Comparison of ENCODE assay signal across 20 cellular contexts in the genomic region with DNA sequence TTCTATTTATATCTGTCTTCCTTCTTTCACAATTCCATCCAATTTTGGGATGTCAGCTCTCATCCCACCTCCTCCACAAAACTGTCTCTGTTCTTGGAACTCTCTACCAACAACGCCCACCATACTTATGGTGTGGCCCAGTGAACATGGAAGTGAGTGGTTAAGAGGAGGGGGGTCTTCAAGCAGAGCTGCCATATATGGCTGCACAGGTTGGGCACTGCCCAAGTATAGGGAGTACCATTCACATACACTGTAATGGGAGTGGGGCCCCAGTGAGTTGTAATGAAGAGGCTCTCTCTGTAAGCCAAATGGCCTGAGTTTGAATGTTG. TPM values are rescaled to one million over a fixed set of nuclear protein-coding genes. Genes with fewer than 3 reads are reported as not detected.
DNase-seq lines count a peak whose midpoint lies in the region; ATAC-seq and TF ChIP-seq lines count a peak whose summit lies in the region.
"Had no signal": no experiment of that assay in that cellular context is flagged by ENCODE, and none has a peak within 500 bp of the region (broad histone marks: within the 10 kb centered on the region; RNA-seq: fewer than 3 reads in every experiment).

No MANE protein-coding gene starts in this region.

- H3K23ac ChIP-seq in mesenchymal stem cell (ENCODE audit: low read length in 2 of 2) = no peak overlapping the region

- no peak overlapping the region for H2BK15ac ChIP-seq in mesenchymal stem cell (ENCODE audit: low read depth, poor library complexity, severe bottlenecking)

- H2AFZ ChIP-seq in mesenchymal stem cell (ENCODE audit: low read depth, low read length) = no peak overlapping the region

- H2BK120ac ChIP-seq in mesenchymal stem cell (ENCODE audit: low read depth, low read length) = no peak overlapping the region

- no peak overlapping the region for H2BK5ac ChIP-seq in mesenchymal stem cell (ENCODE audit: low read depth, low read length, poor library complexity, severe bottlenecking)

- H3K9me3 ChIP-seq in mesenchymal stem cell (ENCODE audit: control insufficient read depth, low read length) (no peaks in the 10 kb centered on the region), upper lobe of right lung (no peaks in the 10 kb centered on the region)
- H3K9me3 ChIP-seq: SJSA1, upper lobe of left lung had no signal

- H3K27ac Mint-ChIP-seq in natural killer cell treated with Interleukin-12 subunit alpha and Interleukin-12 subunit beta and Interleukin-15 and Interleukin-18, amount 100 ng/mL, for 72 hours = peak overlapping the region; percentile 93 to 99
- H3K27ac Mint-ChIP-seq in natural killer cell = no peak overlapping the region
- H3K27ac Mint-ChIP-seq in activated T-helper 17 cell treated with anti-CD3 and anti-CD28 coated beads, Interleukin-2, amount 50 U/mL, for 72 hours = peak overlapping the region; percentile 94
- H3K27ac Mint-ChIP-seq: progenitor cell of endocrine pancreas had no signal

- H2BK12ac ChIP-seq in mesenchymal stem cell (ENCODE audit: low read length in 2 of 2) = no peak overlapping the region

- no peak overlapping the region for H3K27ac ChIP-seq in mesenchymal stem cell (ENCODE audit: low read length, poor library complexity, severe bottlenecking)
- H3K27ac ChIP-seq in upper lobe of right lung = no peak overlapping the region
- H3K27ac ChIP-seq: C4-2B, cardiac muscle cell, SJSA1, upper lobe of left lung had no signal

- H3K4me1 Mint-ChIP-seq in natural killer cell treated with Interleukin-12 subunit alpha and Interleukin-12 subunit beta and Interleukin-15 and Interleukin-18, amount 100 ng/mL, for 72 hours (ENCODE audit: low read depth in 2 of 2) = peaks cover 49 to 50% of the 10 kb centered on the region in 2 donors
- H3K4me1 Mint-ChIP-seq in natural killer cell = peaks cover 47 to 53% of the 10 kb centered on the region in 2 donors
- peaks cover 38% of the 10 kb centered on the region for H3K4me1 Mint-ChIP-seq in activated T-helper 17 cell treated with anti-CD3 and anti-CD28 coated beads, Interleukin-2, amount 50 U/mL, for 72 hours

- intact Hi-C loops in natural killer cell (cut with micrococcal nuclease) (no loop called here), upper lobe of right lung (cut with DNase I) (no loop called here)

- peak overlapping the region; percentile 24 for H3K9ac ChIP-seq in mesenchymal stem cell (ENCODE audit: low read length)

- peak overlapping the region; percentile 51 for H3K4me3 Mint-ChIP-seq in natural killer cell treated with Interleukin-12 subunit alpha and Interleukin-12 subunit beta and Interleukin-15 and Interleukin-18, amount 100 ng/mL, for 72 hours
- no peak overlapping the region for H3K4me3 Mint-ChIP-seq in natural killer cell
- H3K4me3 Mint-ChIP-seq in activated T-helper 17 cell treated with anti-CD3 and anti-CD28 coated beads, Interleukin-2, amount 50 U/mL, for 72 hours = peak overlapping the region; percentile 87

- H2AK5ac ChIP-seq in mesenchymal stem cell (ENCODE audit: low read length, severe bottlenecking) = no peak overlapping the region

- H3K4me3 ChIP-seq in mesenchymal stem cell (ENCODE audit: insufficient read depth in 1 of 2, low read depth in 1 of 2, low read length in 2 of 2) (no peak overlapping the region), upper lobe of right lung (no peak overlapping the region)
- H3K4me3 ChIP-seq: cardiac muscle cell, SJSA1, upper lobe of left lung had no signal

- no peak overlapping the region for H3K14ac ChIP-seq in mesenchymal stem cell (ENCODE audit: low read length in 2 of 2)

- H3K79me1 ChIP-seq in mesenchymal stem cell (replicated peaks; ENCODE audit: low read length, poor library complexity, severe bottlenecking) = peaks cover 1% of the 10 kb centered on the region

- H4K91ac ChIP-seq in mesenchymal stem cell (ENCODE audit: low read length) = no peak overlapping the region

- no peak for DNase-seq in natural killer cell treated with Interleukin-12 subunit alpha and Interleukin-12 subunit beta and Interleukin-15 and Interleukin-18, amount 100 ng/mL, for 72 hours (ENCODE audit: low spot score)
- DNase-seq in natural killer cell (no peak), mesenchymal stem cell (no peak), upper lobe of right lung (no peak), EL (no peak), GF-D8 (lab: John Stamatoyannopoulos, UW) (no peak)
- DNase-seq: DMS153; effector CD4-positive, alpha-beta T cell; KBM-7; NCI-H1105; NCI-H2171; NCI-H82; T1000; upper lobe of left lung had no signal

- H3K9me3 Mint-ChIP-seq in natural killer cell treated with Interleukin-12 subunit alpha and Interleukin-12 subunit beta and Interleukin-15 and Interleukin-18, amount 100 ng/mL, for 72 hours = no peaks in the 10 kb centered on the region
- H3K9me3 Mint-ChIP-seq in natural killer cell = no peaks in the 10 kb centered on the region
- peaks cover 3% of the 10 kb centered on the region for H3K9me3 Mint-ChIP-seq in activated T-helper 17 cell treated with anti-CD3 and anti-CD28 coated beads, Interleukin-2, amount 50 U/mL, for 72 hours

- no peak overlapping the region for H3K4ac ChIP-seq in mesenchymal stem cell (ENCODE audit: low read depth in 1 of 2, low read length in 2 of 2)

- no peaks in the 10 kb centered on the region for H3K27me3 Mint-ChIP-seq in natural killer cell treated with Interleukin-12 subunit alpha and Interleukin-12 subunit beta and Interleukin-15 and Interleukin-18, amount 100 ng/mL, for 72 hours
- no peaks in the 10 kb centered on the region for H3K27me3 Mint-ChIP-seq in natural killer cell (ENCODE audit: low read depth in 2 of 2)
- H3K27me3 Mint-ChIP-seq in activated T-helper 17 cell treated with anti-CD3 and anti-CD28 coated beads, Interleukin-2, amount 50 U/mL, for 72 hours = no peaks in the 10 kb centered on the region
- H3K27me3 Mint-ChIP-seq: progenitor cell of endocrine pancreas had no signal

- TF ChIP-seq CTCF in natural killer cell (IDR thresholded peaks at IDR 0.05) = no peak
- no peak for TF ChIP-seq CTCF in upper lobe of right lung (IDR thresholded peaks at IDR 0.05)

- peak in 1 of 2 donors; percentile 3 for ATAC-seq in natural killer cell treated with Interleukin-12 subunit alpha and Interleukin-12 subunit beta and Interleukin-15 and Interleukin-18, amount 100 ng/mL, for 72 hours
- no peak for ATAC-seq in natural killer cell
- ATAC-seq in activated T-helper 17 cell treated with anti-CD3 and anti-CD28 coated beads, Interleukin-2, amount 50 U/mL, for 72 hours (replicated peaks) = peak; percentile 39
- ATAC-seq in upper lobe of right lung = peak; percentile 19
- no peak for ATAC-seq in esophagus mucosa

- peaks cover 2% of the 10 kb centered on the region for H3K4me1 ChIP-seq in mesenchymal stem cell (ENCODE audit: control insufficient read depth, insufficient read depth, low read depth, low read length)
- H3K4me1 ChIP-seq in upper lobe of right lung = peaks cover 21% of the 10 kb centered on the region

- H3K27me3 ChIP-seq in mesenchymal stem cell (ENCODE audit: control insufficient read depth in 1 of 2, insufficient read depth in 1 of 2, low read length in 2 of 2) (no peaks in the 10 kb centered on the region), upper lobe of right lung (no peaks in the 10 kb centered on the region)
- H3K27me3 ChIP-seq: cardiac muscle cell, SJSA1, upper lobe of left lung had no signal

- no peak overlapping the region for H3K4me2 ChIP-seq in mesenchymal stem cell (ENCODE audit: low read length, poor library complexity, severe bottlenecking)

- no peak overlapping the region for H3K18ac ChIP-seq in mesenchymal stem cell (ENCODE audit: low read depth in 1 of 2, low read length in 2 of 2)

- 100% methylated on average over 1 of the region's 1 CpG for WGBS in mesenchymal stem cell

- peaks cover 7% of the 10 kb centered on the region for H3K36me3 Mint-ChIP-seq in natural killer cell treated with Interleukin-12 subunit alpha and Interleukin-12 subunit beta and Interleukin-15 and Interleukin-18, amount 100 ng/mL, for 72 hours
- no peaks in the 10 kb centered on the region for H3K36me3 Mint-ChIP-seq in natural killer cell
- H3K36me3 Mint-ChIP-seq in activated T-helper 17 cell treated with anti-CD3 and anti-CD28 coated beads, Interleukin-2, amount 50 U/mL, for 72 hours (ENCODE audit: low read depth) = peaks cover 41% of the 10 kb centered on the region

- H4K8ac ChIP-seq in mesenchymal stem cell (ENCODE audit: low read length) = no peak overlapping the region

- H3K36me3 ChIP-seq in mesenchymal stem cell (ENCODE audit: control insufficient read depth in 1 of 2, insufficient read depth in 2 of 2, low read depth in 1 of 2, low read length in 2 of 2) (peaks cover 23 to 31% of the 10 kb centered on the region in 2 experiments), upper lobe of right lung (peaks cover 26% of the 10 kb centered on the region)

RNA-seq across cellular contexts. Expression of a gene that starts 7.9 kb away (rescaled TPM):
- total RNA-seq in natural killer cell treated with Interleukin-12 subunit alpha and Interleukin-12 subunit beta and Interleukin-15 and Interleukin-18, amount 100 ng/mL, for 72 hours = 10 to 100 TPM; 19.8 to 24.4 TPM
- 10 to 100 TPM in 1 of 3 donors, 1 to 10 TPM in 2; 7.4 to 20.4 (median 8.7) TPM for total RNA-seq in natural killer cell
- 10 to 100 TPM; 23.9 to 75.4 TPM for total RNA-seq in activated T-helper 17 cell treated with anti-CD3 and anti-CD28 coated beads, Interleukin-2, amount 50 U/mL, for 72 hours
- polyA plus RNA-seq in mesenchymal stem cell (2013, experiment 1 of 2) = 10.6 TPM
- polyA plus RNA-seq in mesenchymal stem cell (2013, experiment 2 of 2) = 11.1 TPM
- 35.7 TPM for total RNA-seq in upper lobe of right lung
- 2.6 TPM for total RNA-seq in esophagus mucosa

RNA-seq across cellular contexts. Expression of a gene that starts 14.6 kb away (rescaled TPM):
- total RNA-seq in natural killer cell treated with Interleukin-12 subunit alpha and Interleukin-12 subunit beta and Interleukin-15 and Interleukin-18, amount 100 ng/mL, for 72 hours = 10 to 100 TPM; 58.3 to 65.6 TPM
- total RNA-seq in natural killer cell (10 to 100 TPM; 59.2 to 73.7 (median 69.2) TPM), upper lobe of right lung (55.8 TPM), esophagus mucosa (32.3 TPM)
- total RNA-seq in activated T-helper 17 cell treated with anti-CD3 and anti-CD28 coated beads, Interleukin-2, amount 50 U/mL, for 72 hours = 10 to 100 TPM; 77.8 to 81.9 TPM
- 53.4 TPM for polyA plus RNA-seq in mesenchymal stem cell (2013, experiment 1 of 2)
- polyA plus RNA-seq in mesenchymal stem cell (2013, experiment 2 of 2) = 54.2 TPM

RNA-seq across cellular contexts. Expression of a gene that starts 15.2 kb away (rescaled TPM):
- 100 to 1,000 TPM; 323 to 381 TPM for total RNA-seq in natural killer cell treated with Interleukin-12 subunit alpha and Interleukin-12 subunit beta and Interleukin-15 and Interleukin-18, amount 100 ng/mL, for 72 hours
- total RNA-seq in natural killer cell (100 to 1,000 TPM; 282 to 288 (median 285) TPM), upper lobe of right lung (148 TPM), esophagus mucosa (154 TPM)
- 100 to 1,000 TPM; 159 to 291 TPM for total RNA-seq in activated T-helper 17 cell treated with anti-CD3 and anti-CD28 coated beads, Interleukin-2, amount 50 U/mL, for 72 hours
- polyA plus RNA-seq in mesenchymal stem cell (2013, experiment 1 of 2) = 103 TPM
- polyA plus RNA-seq in mesenchymal stem cell (2013, experiment 2 of 2) = 101 TPM

RNA-seq across cellular contexts. Expression of a gene that starts 27.9 kb away (rescaled TPM):
- total RNA-seq in natural killer cell treated with Interleukin-12 subunit alpha and Interleukin-12 subunit beta and Interleukin-15 and Interleukin-18, amount 100 ng/mL, for 72 hours = 10 to 100 TPM; 35.9 to 42.5 TPM
- total RNA-seq in natural killer cell (10 to 100 TPM; 33.4 to 52.1 (median 34.7) TPM), upper lobe of right lung (17.2 TPM), esophagus mucosa (9.6 TPM)
- 10 to 100 TPM; 37.4 to 52.3 TPM for total RNA-seq in activated T-helper 17 cell treated with anti-CD3 and anti-CD28 coated beads, Interleukin-2, amount 50 U/mL, for 72 hours
- 26.5 TPM for polyA plus RNA-seq in mesenchymal stem cell (2013, experiment 1 of 2)
- polyA plus RNA-seq in mesenchymal stem cell (2013, experiment 2 of 2) = 25.0 TPM

RNA-seq across cellular contexts. Expression of a gene that starts 32.4 kb away (rescaled TPM):
- total RNA-seq in natural killer cell treated with Interleukin-12 subunit alpha and Interleukin-12 subunit beta and Interleukin-15 and Interleukin-18, amount 100 ng/mL, for 72 hours = 10 to 100 TPM; 50.0 to 91.3 TPM
- total RNA-seq in natural killer cell (100 to 1,000 TPM; 133 to 137 (median 136) TPM), upper lobe of right lung (37.3 TPM), esophagus mucosa (12.3 TPM)
- total RNA-seq in activated T-helper 17 cell treated with anti-CD3 and anti-CD28 coated beads, Interleukin-2, amount 50 U/mL, for 72 hours = 100 to 1,000 TPM in 1 of 2 donors, 10 to 100 TPM in 1; 55.9 to 123 TPM
- 16.1 TPM for polyA plus RNA-seq in mesenchymal stem cell (2013, experiment 1 of 2)
- 14.6 TPM for polyA plus RNA-seq in mesenchymal stem cell (2013, experiment 2 of 2)

Comparison
In these comparisons a context has a peak if more than half of its experiments do, and no peak if none do; other contexts are left out.
1. H3K27ac Mint-ChIP-seq: peak in natural killer cell treated with Interleukin-12 subunit alpha and Interleukin-12 subunit beta and Interleukin-15 and Interleukin-18, amount 100 ng/mL, for 72 hours (2 of 2) and activated T-helper 17 cell treated with anti-CD3 and anti-CD28 coated beads, Interleukin-2, amount 50 U/mL, for 72 hours (single experiment); none in natural killer cell (0 of 2).
2. ATAC-seq: peak in activated T-helper 17 cell treated with anti-CD3 and anti-CD28 coated beads, Interleukin-2, amount 50 U/mL, for 72 hours (single experiment) and upper lobe of right lung (single experiment); none in natural killer cell (0 of 3) and esophagus mucosa (single experiment).